11 cellular contexts compared by ENCODE assay signal in genomic region chr3:47365213-47366153, GRCh38. TPM values are rescaled to one million over a fixed set of nuclear protein-coding genes. Genes with fewer than 3 reads are reported as not detected.
A peak's percentile ranks its signal among the peaks of the same experiment; 100 is the strongest.
DNase-seq lines count a peak whose midpoint lies in the region; ATAC-seq and TF ChIP-seq lines count a peak whose summit lies in the region.
"Had no signal": no experiment of that assay in that cellular context is flagged by ENCODE, and none has a peak within 500 bp of the region (broad histone marks: within the 10 kb centered on the region; RNA-seq: fewer than 3 reads in every experiment).

No MANE protein-coding gene starts in this region.

- H3K27me3 Mint-ChIP-seq in mesothelial cell of epicardium (ENCODE audit: low read depth) = no peaks in the 10 kb centered on the region

- no peak overlapping the region for H3K4me3 ChIP-seq in BJ (ENCODE audit: low read depth, low read length)
- H3K4me3 ChIP-seq in MG63 = no peak overlapping the region
- H3K4me3 ChIP-seq in choroid plexus epithelial cell (ENCODE audit: low read depth, low read length) = no peak overlapping the region
- no peak overlapping the region for H3K4me3 ChIP-seq in osteoblast (ENCODE audit: insufficient read depth, low read length)
- H3K4me3 ChIP-seq: heart left ventricle, lower lobe of right lung had no signal

- no peak overlapping the region for H3K4me3 Mint-ChIP-seq in mesothelial cell of epicardium

- H3K27me3 ChIP-seq in BJ (ENCODE audit: control insufficient read depth, insufficient read depth, low read length) (no peaks in the 10 kb centered on the region), MG63 (no peaks in the 10 kb centered on the region), osteoblast (ENCODE audit: insufficient read depth, low read length) (peaks cover 2% of the 10 kb centered on the region)

- H3K4me2 ChIP-seq in osteoblast (ENCODE audit: insufficient read depth, low read length) = peak overlapping the region; percentile 25

- H3K36me3 ChIP-seq in BJ (ENCODE audit: control insufficient read depth, insufficient read depth, low read length) (no peaks in the 10 kb centered on the region), MG63 (no peaks in the 10 kb centered on the region), osteoblast (ENCODE audit: insufficient read depth, low read length) (no peaks in the 10 kb centered on the region)
- H3K36me3 ChIP-seq: heart left ventricle, lower lobe of right lung had no signal

- TF ChIP-seq CTCF in BJ (IDR thresholded peaks at IDR 0.05; ENCODE audit: insufficient read depth, low read depth, low read length) = no peak
- TF ChIP-seq CTCF in choroid plexus epithelial cell (conservative IDR thresholded peaks at IDR 0.05; ENCODE audit: low read depth, low read length) = no peak
- no peak for TF ChIP-seq CTCF in osteoblast (IDR thresholded peaks at IDR 0.05; ENCODE audit: extremely low read depth, low read depth, low read length)
- TF ChIP-seq CTCF in mesothelial cell of epicardium (IDR thresholded peaks at IDR 0.05; ENCODE audit: unreplicated experiment) = no peak

- intact Hi-C loops in cardiac septum (cut with DNase I) = loop anchor here (5.0 kb wide), 1 partner anchor 38 kb away; no protein-coding TSS in a partner anchor

- no peaks in the 10 kb centered on the region for H3K9me3 ChIP-seq in MG63
- H3K9me3 ChIP-seq in osteoblast (ENCODE audit: low read depth, low read length) = no peaks in the 10 kb centered on the region
- H3K9me3 ChIP-seq: lower lobe of right lung had no signal

- CTCF ChIA-PET in BJ (lab: Yijun Ruan, JAX) = interaction anchor here (1.2 kb wide), 1 partner anchor 660 kb away, joined by 3 read pairs; no protein-coding TSS in a partner anchor

- POLR2A ChIA-PET in BJ (lab: Charles Lee) = no interaction called here

- ATAC-seq in GM21786 (IDR thresholded peaks at IDR 0.05; ENCODE audit: unreplicated experiment) = no peak
- ATAC-seq: lower lobe of right lung had no signal

- no peak overlapping the region for H3K27ac Mint-ChIP-seq in mesothelial cell of epicardium
- H3K27ac Mint-ChIP-seq: progenitor cell of endocrine pancreas had no signal

- no peaks in the 10 kb centered on the region for H3K9me3 Mint-ChIP-seq in mesothelial cell of epicardium

- DNase-seq in BJ (ENCODE audit: low read depth) (peak; percentile 19), MG63 (peak; percentile 70), choroid plexus epithelial cell (ENCODE audit: low read depth) (peak; percentile 23), osteoblast (ENCODE audit: insufficient read length, low spot score, missing footprints) (peak; percentile 77), mesothelial cell of epicardium (ENCODE audit: low spot score in 2 of 2, unreplicated experiment in 2 of 2) (no peak), cardiac septum (ENCODE audit: low spot score) (no peak), DMS153 (lab: John Stamatoyannopoulos, UW) (no peak)
- DNase-seq: heart left ventricle, lower lobe of right lung had no signal

- H3K4me1 ChIP-seq in osteoblast (ENCODE audit: insufficient read depth, low read length) = peaks cover 10% of the 10 kb centered on the region

- no peaks in the 10 kb centered on the region for H3K4me1 Mint-ChIP-seq in mesothelial cell of epicardium

- H3K79me2 ChIP-seq in osteoblast (ENCODE audit: insufficient read depth, low read length) = no peaks in the 10 kb centered on the region

- no peaks in the 10 kb centered on the region for H4K20me1 ChIP-seq in osteoblast (ENCODE audit: insufficient read depth, low read length)

- no peaks in the 10 kb centered on the region for H3K36me3 Mint-ChIP-seq in mesothelial cell of epicardium

- peak overlapping the region; percentile 25 for H2AFZ ChIP-seq in osteoblast (ENCODE audit: low read length)

- no peak overlapping the region for H3K27ac ChIP-seq in osteoblast (ENCODE audit: low read depth, low read length)
- H3K27ac ChIP-seq: lower lobe of right lung had no signal

RNA-seq across cellular contexts. Expression of gene PTPN23, which starts 15.3 kb away (rescaled TPM):
- polyA plus RNA-seq in BJ (2011; rRNA removed) = 2.1 and 2.5 TPM in 2 replicates
- 11.4 and 11.6 TPM in 2 replicates for polyA minus RNA-seq in BJ (2011; rRNA and poly(A)+ RNA removed)
- total RNA-seq in MG63 (2014; rRNA removed; shearing (Covaris generic); ENCODE audit: low replicate concordance) = 3.8 and 5.4 TPM in 2 replicates
- total RNA-seq in osteoblast = 22.4 and 30.0 TPM in 2 replicates
- 47.1 to 56.7 TPM (median 50.6 TPM) in 3 replicates for total RNA-seq in mesothelial cell of epicardium
- total RNA-seq in cardiac septum = 24.0 TPM

Comparison
In these comparisons a context has a peak if more than half of its experiments do, and no peak if none do; other contexts are left out.
1. DNase-seq: peak in BJ (single experiment), MG63 (single experiment), choroid plexus epithelial cell (single experiment) and osteoblast (single experiment); none in mesothelial cell of epicardium (0 of 2), cardiac septum (single experiment) and DMS153 (single experiment).